ENCODE assay signal across 30 cellular contexts in genomic region chr2:67240507-67240906, GRCh38.
DNase-seq lines count a peak whose midpoint lies in the region; ATAC-seq, FAIRE-seq and TF ChIP-seq lines count a peak whose summit lies in the region.
"Had no signal": no experiment of that assay in that cellular context is flagged by ENCODE, and none has a peak within 500 bp of the region (broad histone marks: within the 10 kb centered on the region; RNA-seq: fewer than 3 reads in every experiment).

No MANE protein-coding gene starts in this region.

- POLR2A ChIA-PET in A673 (lab: Charles Lee; ENCODE audit: low non-redundant PET): no interaction called here
- POLR2A ChIA-PET in HEK293 (lab: Yijun Ruan, JAX): no interaction called here
- POLR2A ChIA-PET in K562 (lab: Yijun Ruan, JAX): no interaction called here

- no peak for TF ChIP-seq RAD21 in K562 (CRISPR knock-in tag; conservative IDR thresholded peaks at IDR 0.05 in 1 of 2, IDR thresholded peaks at IDR 0.05 in 1 of 2)

- DNase-seq in A673 (ENCODE audit: low spot score) (peak; percentile 49), K562 (ENCODE audit: extremely low read depth in 1 of 4, low spot score in 3 of 4) (peak in 2 of 4 experiments; percentile 22 to 42), hepatocyte (ENCODE audit: low spot score) (peak; percentile 32), midbrain (lab: John Stamatoyannopoulos, UW) (no peak), right atrium auricular region (ENCODE audit: low spot score) (no peak)
- DNase-seq: activated CD4-positive, alpha-beta memory T cell treated with anti-CD3 and anti-CD28 coated beads, Interleukin-2, amount 10 ng/mL, durations not matched to agents 7 days and 5 days; activated CD8-positive, alpha-beta memory T cell treated with anti-CD3 and anti-CD28 coated beads, Interleukin-2, amount 50 U/mL, for 4 hours; activated naive CD4-positive, alpha-beta T cell treated with Interleukin-2 at 50 U/mL for 16 hours; body of pancreas; islet precursor cell; Kasumi-1; left ventricle myocardium inferior; mesendoderm; MV-4-11; NCI-H1436; NCI-H2081 treated with DMSO at 0.1 percent for 48 hours; NCI-H226; right cardiac atrium; stimulated activated CD4-positive, alpha-beta T cell treated with anti-CD3 and anti-CD28 coated beads, Interleukin-12 subunit alpha, Interleukin-12 subunit beta, amount 100 ng/mL, for 4 hours; stimulated activated CD4-positive, alpha-beta T cell treated with anti-CD3 and anti-CD28 coated beads, Interleukin-2, amount 100 ng/mL, for 48 hours; SW 1271; T-helper 9 cell; thyroid gland had no signal

- no peak for TF ChIP-seq POLR2A in K562 (conservative IDR thresholded peaks at IDR 0.05)

- no peaks in the 10 kb centered on the region for H3K9me3 ChIP-seq in A673 (ENCODE audit: low read depth, low read length, poor library complexity, severe bottlenecking)
- no peaks in the 10 kb centered on the region for H3K9me3 ChIP-seq in HEK293 (ENCODE audit: control insufficient read depth, insufficient read depth, low read depth, low read length)
- H3K9me3 ChIP-seq in K562 (replicated peaks; ENCODE audit: control insufficient read depth, insufficient read depth, low read depth, low read length): no peaks in the 10 kb centered on the region
- no peaks in the 10 kb centered on the region for H3K9me3 ChIP-seq in hepatocyte (ENCODE audit: low read depth)
- no peaks in the 10 kb centered on the region for H3K9me3 ChIP-seq in right atrium auricular region
- H3K9me3 ChIP-seq: BLaER1 treated with 17β-estradiol and CSF1 and Interleukin-3, amounts not matched to agents 10 nM and 100 nM; body of pancreas; left ventricle myocardium inferior; thyroid gland; vagina had no signal

- WGBS in K562 (ENCODE audit: insufficient coverage, low coverage, missing lambda C conversion rate): 0% methylated on average over 2 of the region's 2 CpGs
- WGBS in hepatocyte (ENCODE audit: low lambda C conversion rate, missing lambda C conversion rate): 47% methylated on average over 2 of the region's 2 CpGs

- CTCF ChIA-PET in A673 (lab: Charles Lee) (no interaction called here), HEK293 (lab: Yijun Ruan, JAX) (interaction anchor here (0.6 to 0.8 kb wide), 2 partner anchors 114 to 791 kb away, joined by 3 to 5 read pairs; no protein-coding TSS in a partner anchor), K562 (lab: Yijun Ruan, JAX; ENCODE audit: low intra/inter-chr PET ratio) (no interaction called here)

- H3K4me3 ChIP-seq in A673 (ENCODE audit: low read depth, low read length, poor library complexity, severe bottlenecking) (no peak overlapping the region), HEK293 (ENCODE audit: low read depth, low read length) (no peak overlapping the region), K562 (no peak overlapping the region), hepatocyte (no peak overlapping the region), right atrium auricular region (no peak overlapping the region)
- H3K4me3 ChIP-seq: BLaER1 treated with 17β-estradiol and CSF1 and Interleukin-3, amounts not matched to agents 10 nM and 100 nM; body of pancreas; GM23338; left ventricle myocardium inferior; thyroid gland; vagina had no signal

- in situ Hi-C loops in K562 (cut with MboI): no loop called here

- no peaks in the 10 kb centered on the region for H3K36me3 ChIP-seq in A673 (ENCODE audit: insufficient read depth, low read length, poor library complexity, severe bottlenecking)
- H3K36me3 ChIP-seq in HEK293 (ENCODE audit: control insufficient read depth in 2 of 2, insufficient read depth in 1 of 2, low read length in 2 of 2): no peaks in the 10 kb centered on the region
- no peaks in the 10 kb centered on the region for H3K36me3 ChIP-seq in K562 (ENCODE audit: control insufficient read depth, insufficient read depth, low read length)
- H3K36me3 ChIP-seq in hepatocyte (replicated peaks; ENCODE audit: insufficient read depth, low read depth): no peaks in the 10 kb centered on the region
- H3K36me3 ChIP-seq in right atrium auricular region: no peaks in the 10 kb centered on the region
- H3K36me3 ChIP-seq: BLaER1 treated with 17β-estradiol and CSF1 and Interleukin-3, amounts not matched to agents 10 nM and 100 nM; left ventricle myocardium inferior; thyroid gland; vagina had no signal

- H3K4me2 ChIP-seq in K562 (ENCODE audit: insufficient read depth, low read length) (no peak overlapping the region), hepatocyte (no peak overlapping the region)
- H3K4me2 ChIP-seq: BLaER1 treated with 17β-estradiol and CSF1 and Interleukin-3, amounts not matched to agents 10 nM and 100 nM; GM23338 had no signal

- peak; percentile 58 for FAIRE-seq in K562 (lab: Jason Lieb, UNC)
- FAIRE-seq: G401.6 had no signal

- no TSS peak for BruUV-seq in A673 (replicated peaks; lab: Mats Ljungman, UMichigan)
- no TSS peak for BruUV-seq in K562 (replicated peaks; lab: Mats Ljungman, UMichigan)

- ATAC-seq in K562 (peak; percentile 73; the same call in 2 of the 3 replicates), GM21576 (IDR thresholded peaks at IDR 0.05; ENCODE audit: unreplicated experiment) (no peak), GM18502 (IDR thresholded peaks at IDR 0.05; ENCODE audit: poor library complexity, unreplicated experiment) (no peak)
- ATAC-seq: body of pancreas, GM23338, right cardiac atrium had no signal

- H4K20me1 ChIP-seq in K562 (replicated peaks; ENCODE audit: control insufficient read depth, insufficient read depth, low read length) (no peaks in the 10 kb centered on the region), hepatocyte (ENCODE audit: insufficient read depth, poor library complexity, severe bottlenecking) (no peaks in the 10 kb centered on the region)
- H4K20me1 ChIP-seq: BLaER1 treated with 17β-estradiol and CSF1 and Interleukin-3, amounts not matched to agents 10 nM and 100 nM had no signal

- no peak overlapping the region for H3K27ac ChIP-seq in A673 (ENCODE audit: low read depth, low read length, poor library complexity, severe bottlenecking)
- no peak overlapping the region for H3K27ac ChIP-seq in HEK293 (ENCODE audit: extremely low read depth, low read depth, low read length)
- no peak overlapping the region for H3K27ac ChIP-seq in K562 (ENCODE audit: extremely low read depth, low read depth, low read length)
- no peak overlapping the region for H3K27ac ChIP-seq in hepatocyte
- H3K27ac ChIP-seq in right atrium auricular region: no peak overlapping the region
- H3K27ac ChIP-seq: BLaER1 treated with 17β-estradiol and CSF1 and Interleukin-3, amounts not matched to agents 10 nM and 100 nM; body of pancreas; left ventricle myocardium inferior; thyroid gland; vagina had no signal

- H3K9ac ChIP-seq in K562 (ENCODE audit: insufficient read depth in 1 of 2, low read depth in 2 of 2, low read length in 2 of 2): no peak overlapping the region
- H3K9ac ChIP-seq: BLaER1 treated with 17β-estradiol and CSF1 and Interleukin-3, amounts not matched to agents 10 nM and 100 nM had no signal

- peaks cover 29% of the 10 kb centered on the region for H3K4me1 ChIP-seq in A673 (ENCODE audit: insufficient read depth, low read length, poor library complexity, severe bottlenecking)
- H3K4me1 ChIP-seq in HEK293 (ENCODE audit: control insufficient read depth, insufficient read depth, low read length): no peaks in the 10 kb centered on the region
- no peaks in the 10 kb centered on the region for H3K4me1 ChIP-seq in K562 (replicated peaks in 1 of 2; ENCODE audit: control insufficient read depth in 2 of 2, insufficient read depth in 2 of 2, low read length in 2 of 2)
- no peaks in the 10 kb centered on the region for H3K4me1 ChIP-seq in hepatocyte (ENCODE audit: insufficient read depth)
- no peaks in the 10 kb centered on the region for H3K4me1 ChIP-seq in right atrium auricular region
- H3K4me1 ChIP-seq: BLaER1 treated with 17β-estradiol and CSF1 and Interleukin-3, amounts not matched to agents 10 nM and 100 nM; body of pancreas; left ventricle myocardium inferior; thyroid gland; vagina had no signal

- H2AFZ ChIP-seq in K562 (ENCODE audit: low read depth, low read length): no peak overlapping the region
- H2AFZ ChIP-seq in hepatocyte: no peak overlapping the region
- H2AFZ ChIP-seq: GM23338 had no signal

- no peaks in the 10 kb centered on the region for H3K79me2 ChIP-seq in K562 (ENCODE audit: control insufficient read depth, insufficient read depth, low read length)
- no peaks in the 10 kb centered on the region for H3K79me2 ChIP-seq in hepatocyte

- H3K27me3 ChIP-seq in A673 (replicated peaks; ENCODE audit: insufficient read depth, low read depth, low read length, poor library complexity) (no peaks in the 10 kb centered on the region), K562 (ENCODE audit: control insufficient read depth in 2 of 2, insufficient read depth in 2 of 2, low read length in 2 of 2) (no peaks in the 10 kb centered on the region), hepatocyte (no peaks in the 10 kb centered on the region), right atrium auricular region (no peaks in the 10 kb centered on the region)
- H3K27me3 ChIP-seq: BLaER1 treated with 17β-estradiol and CSF1 and Interleukin-3, amounts not matched to agents 10 nM and 100 nM; body of pancreas; thyroid gland; vagina had no signal

- no peak for TF ChIP-seq EP300 in K562 (IDR thresholded peaks at IDR 0.05; ENCODE audit: low read length)

- H3K9me2 ChIP-seq in hepatocyte (replicated peaks; ENCODE audit: insufficient read depth): no peaks in the 10 kb centered on the region

- no peaks in the 10 kb centered on the region for H3K9me1 ChIP-seq in K562 (ENCODE audit: control insufficient read depth, insufficient read depth, low read length)

- TF ChIP-seq CTCF in A673 (conservative IDR thresholded peaks at IDR 0.05; ENCODE audit: low read depth, low read length) (no peak), HEK293 (tag by site-specific recombination; IDR thresholded peaks at IDR 0.05) (no peak), K562 (IDR thresholded peaks at IDR 0.05 in 2 of 3, conservative IDR thresholded peaks at IDR 0.05 in 1 of 3; ENCODE audit: insufficient read depth in 2 of 3, low read depth in 1 of 3, low read length in 3 of 3) (no peak), hepatocyte (IDR thresholded peaks at IDR 0.05; ENCODE audit: poor library complexity) (no peak), right atrium auricular region (IDR thresholded peaks at IDR 0.05) (no peak)

- intact Hi-C loops in A673 (cut with micrococcal nuclease; ENCODE audit: unreplicated experiment) (loop anchor here (10.0 kb wide), 1 partner anchor 794 kb away; no protein-coding TSS in a partner anchor), K562 (cut with micrococcal nuclease) (no loop called here)

TF ChIP-seq in K562, 482 proteins besides CTCF, POLR2A, EP300 and RAD21 (continues in another document):
- TF ChIP-seq NFYB (IDR thresholded peaks at IDR 0.05; ENCODE audit: extremely low read depth, insufficient read length) (no peak), MECOM (CRISPR knock-in tag; IDR thresholded peaks at IDR 0.05) (peak; percentile 24; the same call in 1 of the 2 replicates), RBFOX2 (IDR thresholded peaks at IDR 0.05; ENCODE audit: low read depth, low read length) (no peak), MAFK (IDR thresholded peaks at IDR 0.05; ENCODE audit: low read length) (peak; percentile 67), ZNF316 (IDR thresholded peaks at IDR 0.05) (peak; percentile 85), NR2F6 (CRISPR knock-in tag; IDR thresholded peaks at IDR 0.05) (no peak), ZNF165 (CRISPR knock-in tag; IDR thresholded peaks at IDR 0.05; ENCODE audit: borderline replicate concordance) (no peak)

Comparison
In these comparisons a context has a peak if more than half of its experiments do, and no peak if none do; other contexts are left out.
1. DNase-seq: peak in A673 (single experiment) and hepatocyte (single experiment); none in midbrain (single experiment) and right atrium auricular region (single experiment).